Comparison of ENCODE assay signal across 33 cellular contexts in genomic region chr20:21141825-21142224, GRCh38. TPM values are rescaled to one million over a fixed set of nuclear protein-coding genes. Genes with fewer than 3 reads are reported as not detected.
"Had no signal": no experiment of that assay in that cellular context is flagged by ENCODE, and none has a peak within 500 bp of the region (broad histone marks: within the 10 kb centered on the region; RNA-seq: fewer than 3 reads in every experiment).

No MANE protein-coding gene starts in this region.

- H3K27me3 ChIP-seq: left lung, pancreas, sigmoid colon, spleen, suprapubic skin, tibial artery, upper lobe of right lung had no signal

- ATAC-seq: left colon; left lung; lower lobe of right lung; naive thymus-derived CD8-positive, alpha-beta T cell; pancreas; right cardiac atrium; stimulated activated effector memory CD8-positive, alpha-beta T cell treated with anti-CD3 and anti-CD28 coated beads, Interleukin-12 subunit alpha, Interleukin-12 subunit beta, amount 100 ng/mL, for 72 hours; upper lobe of right lung had no signal

- H3K4me3 ChIP-seq: left lung, lower lobe of right lung, pancreas, prostate gland, sigmoid colon, spleen, suprapubic skin, thoracic aorta, tibial artery, upper lobe of right lung had no signal

- H3K9me3 ChIP-seq: left lung, lower lobe of right lung, pancreas, prostate gland, sigmoid colon, spleen, suprapubic skin, thoracic aorta, tibial artery, upper lobe of right lung had no signal

- DNase-seq: hypothalamus; immature natural killer cell; kidney; left colon; left lung; lower lobe of right lung; mammary epithelial cell; mesenchymal stem cell; naive thymus-derived CD8-positive, alpha-beta T cell; nucleus accumbens; pancreas; posterior cingulate gyrus; retina; right cardiac atrium; sigmoid colon; small intestine; spleen; stimulated activated CD4-positive, alpha-beta T cell treated with anti-CD3 and anti-CD28 coated beads, Interleukin-4, amount 100 ng/mL, for 24 hours; stimulated activated naive CD4-positive, alpha-beta T cell; tibial artery; trophoblast cell; upper lobe of right lung had no signal

- H3K27ac ChIP-seq: left lung, lower lobe of right lung, pancreas, prostate gland, sigmoid colon, spleen, suprapubic skin, thoracic aorta, tibial artery, upper lobe of right lung had no signal

- H3K4me1 ChIP-seq: left lung, lower lobe of right lung, pancreas, prostate gland, spleen, suprapubic skin, tibial artery, upper lobe of right lung had no signal

- H3K36me3 ChIP-seq: prostate gland had no signal

- FAIRE-seq: islet of Langerhans, kidney, pancreas, small intestine, urothelium cell line had no signal

RNA-seq across cellular contexts. Expression of gene LINC00237, which starts 35.7 kb away (rescaled TPM):
- total RNA-seq: kidney; left colon; left lung; liver; lower lobe of right lung; mammary epithelial cell; mucosa of gallbladder; naive thymus-derived CD8-positive, alpha-beta T cell; neural crest cell; osteoblast; pancreas; prostate gland; right cardiac atrium; sigmoid colon; spleen; subcutaneous adipose tissue; thoracic aorta; upper lobe of right lung had no signal
- polyA plus RNA-seq: liver, mammary epithelial cell, right cardiac atrium, sigmoid colon, small intestine had no signal
